Comparison of ENCODE assay signal across 8 cellular contexts in genomic region chr19:5690955-5691204, GRCh38. TPM values are rescaled to one million over a fixed set of nuclear protein-coding genes. Genes with fewer than 3 reads are reported as not detected.
DNase-seq lines count a peak whose midpoint lies in the region; FAIRE-seq and TF ChIP-seq lines count a peak whose summit lies in the region.

No MANE protein-coding gene starts in this region.

- H3K4me2 ChIP-seq in OCI-LY3 (ENCODE audit: low read length): peak overlapping the region; percentile 87
- H3K4me2 ChIP-seq in osteoblast (ENCODE audit: insufficient read depth, low read length): peak overlapping the region; percentile 91

- no peak for FAIRE-seq in GM19239 (lab: Jason Lieb, UNC)

- DNase-seq in COLO668 (lab: John Stamatoyannopoulos, UW; ENCODE audit: unreplicated experiment) (peak; percentile 55), endodermal cell (no peak), osteoblast (ENCODE audit: insufficient read length, low spot score, missing footprints) (no peak), SW480 (ENCODE audit: low spot score) (no peak), GM19239 (ENCODE audit: insufficient read length, low spot score) (no peak), epidermal melanocyte (ENCODE audit: insufficient read length, low spot score) (no peak)
- no peak for DNase-seq in activated CD8-positive, alpha-beta memory T cell treated with anti-CD3 and anti-CD28 coated beads, Interleukin-2, amount 50 U/mL, for 48 hours

- H3K27ac ChIP-seq in OCI-LY3 (ENCODE audit: low read length) (peak overlapping the region; percentile 78), endodermal cell (ENCODE audit: low read depth, low read length) (no peak overlapping the region), osteoblast (ENCODE audit: low read depth, low read length) (peak overlapping the region; percentile 86)

- 1 to 6% methylated on average over 9 to 15 of the region's 15 CpGs for WGBS in endodermal cell (ENCODE audit: insufficient coverage in 1 of 2, insufficient read length in 1 of 2), 2 experiments

- no peak overlapping the region for H2AFZ ChIP-seq in OCI-LY3 (ENCODE audit: low read depth, low read length)
- no peak overlapping the region for H2AFZ ChIP-seq in osteoblast (ENCODE audit: low read length)

- peaks cover 59% of the 10 kb centered on the region for H3K79me2 ChIP-seq in OCI-LY3 (ENCODE audit: low read length)
- H3K79me2 ChIP-seq in osteoblast (ENCODE audit: insufficient read depth, low read length): peaks cover 58% of the 10 kb centered on the region

- H3K4me3 Mint-ChIP-seq in endodermal cell: peak overlapping the region; percentile 99

- H3K27me3 Mint-ChIP-seq in endodermal cell (ENCODE audit: insufficient read depth): peaks cover 5% of the 10 kb centered on the region

- peak overlapping the region; percentile 91 for H3K4me3 ChIP-seq in OCI-LY3 (ENCODE audit: low read length)
- H3K4me3 ChIP-seq in endodermal cell (ENCODE audit: low read length): peak overlapping the region; percentile 96
- peak overlapping the region; percentile 96 for H3K4me3 ChIP-seq in osteoblast (ENCODE audit: insufficient read depth, low read length)

- peaks cover 36% of the 10 kb centered on the region for H3K36me3 Mint-ChIP-seq in endodermal cell (ENCODE audit: low read depth)

- H3K9ac ChIP-seq in OCI-LY3 (ENCODE audit: low read length) (peak overlapping the region; percentile 91), endodermal cell (ENCODE audit: extremely low read depth, low read length, poor library complexity, severe bottlenecking) (peak overlapping the region; percentile 89)

- H3K27me3 ChIP-seq in OCI-LY3 (ENCODE audit: low read depth, low read length): no peaks in the 10 kb centered on the region
- H3K27me3 ChIP-seq in endodermal cell (ENCODE audit: control insufficient read depth, insufficient read depth, low read length, poor library complexity, severe bottlenecking): no peaks in the 10 kb centered on the region
- no peaks in the 10 kb centered on the region for H3K27me3 ChIP-seq in osteoblast (ENCODE audit: insufficient read depth, low read length)

- H3K4me1 ChIP-seq in OCI-LY3 (ENCODE audit: low read length): peaks cover 21% of the 10 kb centered on the region
- H3K4me1 ChIP-seq in endodermal cell (ENCODE audit: control insufficient read depth, insufficient read depth, low read length): no peaks in the 10 kb centered on the region
- peaks cover 9% of the 10 kb centered on the region for H3K4me1 ChIP-seq in osteoblast (ENCODE audit: insufficient read depth, low read length)

- no peaks in the 10 kb centered on the region for H3K9me3 ChIP-seq in OCI-LY3 (ENCODE audit: insufficient read depth, low read length)
- H3K9me3 ChIP-seq in endodermal cell (ENCODE audit: control insufficient read depth, low read length): no peaks in the 10 kb centered on the region
- no peaks in the 10 kb centered on the region for H3K9me3 ChIP-seq in osteoblast (ENCODE audit: low read depth, low read length)

- H3K36me3 ChIP-seq in OCI-LY3 (replicated peaks; ENCODE audit: low read depth, low read length) (peaks cover 52% of the 10 kb centered on the region), endodermal cell (ENCODE audit: control insufficient read depth, insufficient read depth, low read length) (peaks cover 37% of the 10 kb centered on the region), osteoblast (ENCODE audit: insufficient read depth, low read length) (peaks cover 41% of the 10 kb centered on the region)

- peaks cover 54% of the 10 kb centered on the region for H4K20me1 ChIP-seq in OCI-LY3 (ENCODE audit: insufficient read depth, low read length)
- H4K20me1 ChIP-seq in osteoblast (ENCODE audit: insufficient read depth, low read length): peaks cover 58% of the 10 kb centered on the region

- H3K27ac Mint-ChIP-seq in endodermal cell: peak overlapping the region; percentile 97

- peaks cover 5% of the 10 kb centered on the region for H3K9me3 Mint-ChIP-seq in endodermal cell

- TF ChIP-seq CTCF in OCI-LY3 (IDR thresholded peaks at IDR 0.05; ENCODE audit: low read depth, low read length): no peak
- TF ChIP-seq CTCF in endodermal cell (conservative IDR thresholded peaks at IDR 0.05): no peak
- TF ChIP-seq CTCF in osteoblast (IDR thresholded peaks at IDR 0.05; ENCODE audit: extremely low read depth, low read depth, low read length): no peak

- peaks cover 2% of the 10 kb centered on the region for H3K4me1 Mint-ChIP-seq in endodermal cell

RNA-seq across cellular contexts. Expression of gene RPL36, which starts 0.8 kb away (rescaled TPM):
- total RNA-seq in endodermal cell: 1,000 to 10,000 TPM; 1,005 to 1,008 TPM
- 886 TPM for polyA plus RNA-seq in endodermal cell (2013, experiment 1 of 2)
- polyA plus RNA-seq in endodermal cell (2013, experiment 2 of 2): 903 TPM
- total RNA-seq in osteoblast: 228 and 257 TPM in 2 replicates

RNA-seq across cellular contexts. Expression of gene HSD11B1L, which starts 10.1 kb away (rescaled TPM):
- total RNA-seq in endodermal cell: 10 to 100 TPM in 1 of 2 donors, 1 to 10 TPM in 1; 7.7 to 12.7 TPM
- polyA plus RNA-seq in endodermal cell (2013, experiment 1 of 2): 31.0 TPM
- 29.1 TPM for polyA plus RNA-seq in endodermal cell (2013, experiment 2 of 2)
- 12.1 and 14.8 TPM in 2 replicates for total RNA-seq in osteoblast

RNA-seq across cellular contexts. Expression of gene MICOS13, which starts 10.6 kb away (rescaled TPM):
- total RNA-seq in endodermal cell (10 to 100 TPM; 26.3 to 35.0 TPM), osteoblast (21.0 and 25.9 TPM in 2 replicates)
- 24.6 TPM for polyA plus RNA-seq in endodermal cell (2013, experiment 1 of 2)
- polyA plus RNA-seq in endodermal cell (2013, experiment 2 of 2): 24.6 TPM

RNA-seq across cellular contexts. Expression of gene LONP1, which starts 29.1 kb away (rescaled TPM):
- total RNA-seq in endodermal cell (100 to 1,000 TPM in 1 of 2 donors, 10 to 100 TPM in 1; 97.1 to 109 TPM), osteoblast (130 and 163 TPM in 2 replicates)
- 58.3 TPM for polyA plus RNA-seq in endodermal cell (2013, experiment 1 of 2)
- polyA plus RNA-seq in endodermal cell (2013, experiment 2 of 2): 57.5 TPM

RNA-seq across cellular contexts. Expression of gene CATSPERD, which starts 29.6 kb away (rescaled TPM):
- not detected for total RNA-seq in endodermal cell
- not detected for polyA plus RNA-seq in endodermal cell (2013, experiment 1 of 2)
- polyA plus RNA-seq in endodermal cell (2013, experiment 2 of 2): not detected
- total RNA-seq in osteoblast: under 0.01 TPM in 2 replicates
